In the genomic region with DNA sequence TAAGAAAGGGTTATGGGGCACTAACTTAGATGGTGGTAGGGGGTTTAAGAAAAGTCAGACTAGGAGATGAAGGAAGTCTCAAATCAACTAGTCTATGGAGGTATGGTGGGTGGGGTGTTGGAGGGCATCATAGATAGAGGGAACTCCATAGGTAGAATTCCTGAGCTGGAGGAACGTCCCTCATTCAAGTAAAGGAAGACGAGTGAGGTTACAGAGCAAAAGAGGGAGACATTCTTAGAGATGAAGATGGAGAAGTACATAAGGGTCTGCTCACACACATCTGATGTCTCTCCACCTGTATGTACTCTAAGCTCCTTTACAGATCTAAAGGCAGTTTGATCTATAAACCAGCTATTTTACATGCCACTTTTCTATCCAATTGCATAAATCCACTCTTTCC, we compare ENCODE assay signal across 1 cellular context.
TF ChIP-seq lines count a peak whose summit lies in the region.

No MANE protein-coding gene starts in this region.

TF ChIP-seq in GM12878, 131 proteins besides CTCF, POLR2A, EP300 and RAD21 (continued from another document):
- TF ChIP-seq CREB1 (IDR thresholded peaks at IDR 0.05; ENCODE audit: low read depth) (no peak), ESRRA (IDR thresholded peaks at IDR 0.05; ENCODE audit: low read length) (no peak), ZZZ3 (IDR thresholded peaks at IDR 0.05; ENCODE audit: control insufficient read depth, insufficient read length, low read depth) (no peak), BRCA1 (IDR thresholded peaks at IDR 0.05; ENCODE audit: low read depth, low read length) (no peak), JUND (IDR thresholded peaks at IDR 0.05; ENCODE audit: low read depth, low read length) (no peak)
- TF ChIP-seq, protein P1, sequence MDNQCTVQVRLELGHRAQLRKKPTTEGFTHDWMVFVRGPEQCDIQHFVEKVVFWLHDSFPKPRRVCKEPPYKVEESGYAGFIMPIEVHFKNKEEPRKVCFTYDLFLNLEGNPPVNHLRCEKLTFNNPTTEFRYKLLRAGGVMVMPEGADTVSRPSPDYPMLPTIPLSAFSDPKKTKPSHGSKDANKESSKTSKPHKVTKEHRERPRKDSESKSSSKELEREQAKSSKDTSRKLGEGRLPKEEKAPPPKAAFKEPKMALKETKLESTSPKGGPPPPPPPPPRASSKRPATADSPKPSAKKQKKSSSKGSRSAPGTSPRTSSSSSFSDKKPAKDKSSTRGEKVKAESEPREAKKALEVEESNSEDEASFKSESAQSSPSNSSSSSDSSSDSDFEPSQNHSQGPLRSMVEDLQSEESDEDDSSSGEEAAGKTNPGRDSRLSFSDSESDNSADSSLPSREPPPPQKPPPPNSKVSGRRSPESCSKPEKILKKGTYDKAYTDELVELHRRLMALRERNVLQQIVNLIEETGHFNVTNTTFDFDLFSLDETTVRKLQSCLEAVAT (IDR thresholded peaks at IDR 0.05) = no peak
- TF ChIP-seq, protein P2, sequence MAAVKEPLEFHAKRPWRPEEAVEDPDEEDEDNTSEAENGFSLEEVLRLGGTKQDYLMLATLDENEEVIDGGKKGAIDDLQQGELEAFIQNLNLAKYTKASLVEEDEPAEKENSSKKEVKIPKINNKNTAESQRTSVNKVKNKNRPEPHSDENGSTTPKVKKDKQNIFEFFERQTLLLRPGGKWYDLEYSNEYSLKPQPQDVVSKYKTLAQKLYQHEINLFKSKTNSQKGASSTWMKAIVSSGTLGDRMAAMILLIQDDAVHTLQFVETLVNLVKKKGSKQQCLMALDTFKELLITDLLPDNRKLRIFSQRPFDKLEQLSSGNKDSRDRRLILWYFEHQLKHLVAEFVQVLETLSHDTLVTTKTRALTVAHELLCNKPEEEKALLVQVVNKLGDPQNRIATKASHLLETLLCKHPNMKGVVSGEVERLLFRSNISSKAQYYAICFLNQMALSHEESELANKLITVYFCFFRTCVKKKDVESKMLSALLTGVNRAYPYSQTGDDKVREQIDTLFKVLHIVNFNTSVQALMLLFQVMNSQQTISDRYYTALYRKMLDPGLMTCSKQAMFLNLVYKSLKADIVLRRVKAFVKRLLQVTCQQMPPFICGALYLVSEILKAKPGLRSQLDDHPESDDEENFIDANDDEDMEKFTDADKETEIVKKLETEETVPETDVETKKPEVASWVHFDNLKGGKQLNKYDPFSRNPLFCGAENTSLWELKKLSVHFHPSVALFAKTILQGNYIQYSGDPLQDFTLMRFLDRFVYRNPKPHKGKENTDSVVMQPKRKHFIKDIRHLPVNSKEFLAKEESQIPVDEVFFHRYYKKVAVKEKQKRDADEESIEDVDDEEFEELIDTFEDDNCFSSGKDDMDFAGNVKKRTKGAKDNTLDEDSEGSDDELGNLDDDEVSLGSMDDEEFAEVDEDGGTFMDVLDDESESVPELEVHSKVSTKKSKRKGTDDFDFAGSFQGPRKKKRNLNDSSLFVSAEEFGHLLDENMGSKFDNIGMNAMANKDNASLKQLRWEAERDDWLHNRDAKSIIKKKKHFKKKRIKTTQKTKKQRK (IDR thresholded peaks at IDR 0.05; ENCODE audit: low read depth, low read length) = no peak
